Comparison of ENCODE assay signal across 16 cellular contexts in genomic region chr5:128764910-128765309, GRCh38.
"Had no signal": no experiment of that assay in that cellular context is flagged by ENCODE, and none has a peak within 500 bp of the region (broad histone marks: within the 10 kb centered on the region; RNA-seq: fewer than 3 reads in every experiment).

No MANE protein-coding gene starts in this region.

- H3K27ac ChIP-seq: gastroesophageal sphincter, left lung, VCaP had no signal

- H3K9me3 ChIP-seq: gastroesophageal sphincter, left lung had no signal

- H3K36me3 ChIP-seq: gastroesophageal sphincter, left lung had no signal

- DNase-seq: activated CD4-positive, alpha-beta T cell treated with anti-CD3 and anti-CD28 coated beads for 4 hours; activated CD4-positive, alpha-beta T cell treated with anti-CD3 and anti-CD28 coated beads, Interleukin-2, amount 50 U/mL, for 4 hours; activated effector memory CD4-positive, alpha-beta T cell treated with Interleukin-2 at 50 U/mL for 16 hours; activated naive CD4-positive, alpha-beta T cell treated with Interleukin-2 at 50 U/mL for 16 hours; activated T-cell treated with anti-CD3 and anti-CD28 coated beads for 4 hours; activated T-cell treated with anti-CD3 and anti-CD28 coated beads, Interleukin-2, amount 50 U/mL, for 72 hours; effector CD8-positive, alpha-beta T cell; left lung; small intestine; stimulated activated CD4-positive, alpha-beta T cell treated with anti-CD3 and anti-CD28 coated beads, Interleukin-4, amount 100 ng/mL, for 24 hours; stimulated activated CD8-positive, alpha-beta memory T cell treated with anti-CD3 and anti-CD28 coated beads, Interleukin-4, amount 100 ng/mL, for 48 hours; stimulated activated naive CD8-positive, alpha-beta T cell treated with anti-CD3 and anti-CD28 coated beads, Interleukin-15, amount 100 ng/mL, for 72 hours; T-helper 9 cell had no signal

- ATAC-seq: activated T-cell treated with anti-CD3 and anti-CD28 coated beads, Interleukin-2, amount 50 U/mL, for 72 hours; gastroesophageal sphincter; left lung; sciatic nerve; stimulated activated naive CD8-positive, alpha-beta T cell treated with anti-CD3 and anti-CD28 coated beads, Interleukin-15, amount 100 ng/mL, for 72 hours had no signal

- H3K4me1 ChIP-seq: left lung had no signal

- H3K27me3 ChIP-seq: gastroesophageal sphincter, left lung had no signal

- H3K4me3 ChIP-seq: gastroesophageal sphincter, left lung had no signal
